In the genomic region with DNA sequence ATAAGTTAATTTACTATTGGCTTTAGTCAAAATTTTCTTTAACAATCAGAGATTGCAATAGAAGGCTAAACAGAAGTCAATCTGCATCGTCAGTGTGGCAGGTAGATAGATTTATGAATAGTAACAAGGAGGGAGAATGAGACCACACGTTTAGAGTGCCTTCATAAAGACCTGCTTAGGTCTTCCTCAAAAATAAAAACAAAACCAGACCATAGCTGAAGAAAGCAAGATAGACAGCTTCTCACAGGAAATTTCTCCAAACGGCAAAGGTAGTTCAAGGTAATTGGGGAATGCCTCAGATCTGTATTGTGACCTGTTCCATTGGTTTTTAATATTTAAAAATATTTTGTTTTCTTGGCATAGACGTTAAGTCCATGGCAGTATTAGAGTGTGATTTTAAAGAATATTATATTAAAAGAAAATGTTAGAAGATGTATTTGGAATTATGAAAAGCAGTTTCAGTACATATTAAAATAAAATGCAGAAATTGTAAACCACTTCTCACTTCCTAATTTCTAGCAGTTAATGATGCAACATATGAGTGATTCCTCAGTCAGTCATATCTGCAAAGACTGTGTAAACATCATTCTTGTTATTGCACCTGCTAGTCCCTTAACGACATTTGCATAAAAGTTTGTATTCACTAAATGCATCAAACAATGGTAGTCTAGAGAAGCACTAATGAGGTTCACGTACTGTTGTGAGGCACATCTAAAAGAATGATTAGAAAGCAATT, we compare ENCODE assay signal across 11 cellular contexts.
A peak's percentile ranks its signal among the peaks of the same experiment; 100 is the strongest.
DNase-seq lines count a peak whose midpoint lies in the region; ATAC-seq and TF ChIP-seq lines count a peak whose summit lies in the region.
"Had no signal": no experiment of that assay in that cellular context is flagged by ENCODE, and none has a peak within 500 bp of the region (broad histone marks: within the 10 kb centered on the region; RNA-seq: fewer than 3 reads in every experiment).

No MANE protein-coding gene starts in this region.

- TF ChIP-seq CTCF in GM10266 (IDR thresholded peaks at IDR 0.05; ENCODE audit: control insufficient read depth, insufficient read depth, low read depth, missing control alignments): no peak

- ATAC-seq in GM21367 (IDR thresholded peaks at IDR 0.05; ENCODE audit: unreplicated experiment) (peak; percentile 95), HG03103 (IDR thresholded peaks at IDR 0.05; ENCODE audit: low read depth, unreplicated experiment) (peak; percentile 94)

- peak; percentile 12 for DNase-seq in GM10266 (ENCODE audit: extremely low spot score)
- DNase-seq in NOMO-1 (lab: John Stamatoyannopoulos, UW; ENCODE audit: unreplicated experiment in 2 of 2): peak; percentile 42 to 89
- no peak for DNase-seq in NK-92 treated with Interleukin-12 subunit alpha and Interleukin-12 subunit beta, amount 100 ng/mL, for 24 hours (lab: John Stamatoyannopoulos, UW)
- no peak for DNase-seq in COR-L47 (lab: John Stamatoyannopoulos, UW)
- DNase-seq in hepatic stellate cell (ENCODE audit: low spot score): no peak
- no peak for DNase-seq in activated CD4-positive, alpha-beta T cell treated with anti-CD3 and anti-CD28 coated beads for 4 hours
- DNase-seq: activated naive CD4-positive, alpha-beta T cell treated with anti-CD3 and anti-CD28 coated beads, Interleukin-2, amount 10 ng/mL, durations not matched to agents 7 days and 5 days; C1 segment of cervical spinal cord; NCI-H146 had no signal

Comparison
In these comparisons a context has a peak if more than half of its experiments do, and no peak if none do; other contexts are left out.
1. DNase-seq: peak in GM10266 (single experiment) and NOMO-1 (2 of 2); none in NK-92 treated with Interleukin-12 subunit alpha and Interleukin-12 subunit beta, amount 100 ng/mL, for 24 hours (single experiment), COR-L47 (single experiment), hepatic stellate cell (single experiment) and activated CD4-positive, alpha-beta T cell treated with anti-CD3 and anti-CD28 coated beads for 4 hours (0 of 2).